Comparison of ENCODE assay signal across 1 cellular context in genomic region chr2:39515273-39515896, GRCh38.
A peak's percentile ranks its signal among the peaks of the same experiment; 100 is the strongest.
TF ChIP-seq lines count a peak whose summit lies in the region.

No MANE protein-coding gene starts in this region.

TF ChIP-seq in K562, 482 proteins besides CTCF, POLR2A, EP300 and RAD21 (continued from another document and continues in another):
- TF ChIP-seq AFF1 (IDR thresholded peaks at IDR 0.05; ENCODE audit: low read depth in 1 of 2, partially characterized antibody in 2 of 2) = no peak
- no peak for TF ChIP-seq ZNF584 (CRISPR knock-in tag; IDR thresholded peaks at IDR 0.05; ENCODE audit: low read depth)
- no peak for TF ChIP-seq SIN3B (IDR thresholded peaks at IDR 0.05; ENCODE audit: low read depth)
- TF ChIP-seq ZNF133 (CRISPR knock-in tag; IDR thresholded peaks at IDR 0.05) = no peak
- no peak for TF ChIP-seq PPARD (CRISPR knock-in tag; IDR thresholded peaks at IDR 0.05)
- no peak for TF ChIP-seq MXD1 (CRISPR knock-in tag; IDR thresholded peaks at IDR 0.05; ENCODE audit: borderline replicate concordance, poor library complexity, severe bottlenecking)
- no peak for TF ChIP-seq SREBF2 (CRISPR knock-in tag; IDR thresholded peaks at IDR 0.05)
- TF ChIP-seq ADNP (tag; IDR thresholded peaks at IDR 0.05) = no peak
- TF ChIP-seq CXXC5 (CRISPR knock-in tag; IDR thresholded peaks at IDR 0.05) = peak; percentile 49; the same call in 1 of the 2 replicates
- no peak for TF ChIP-seq ZNF23 (CRISPR knock-in tag; IDR thresholded peaks at IDR 0.05)
- no peak for TF ChIP-seq PTRF (tag; IDR thresholded peaks at IDR 0.05)
- no peak for TF ChIP-seq ZNF551 (CRISPR knock-in tag; IDR thresholded peaks at IDR 0.05)
- TF ChIP-seq ZNF436 (CRISPR knock-in tag; IDR thresholded peaks at IDR 0.05) = no peak
- no peak for TF ChIP-seq RHOXF2B (CRISPR knock-in tag; conservative IDR thresholded peaks at IDR 0.05)
- TF ChIP-seq ZNF766 (CRISPR knock-in tag; conservative IDR thresholded peaks at IDR 0.05) = 0 out of 2 replicates have a peak, but pooled peaks have one; percentile 30
- TF ChIP-seq TARDBP (IDR thresholded peaks at IDR 0.05) = no peak
- TF ChIP-seq ZC3H11A (IDR thresholded peaks at IDR 0.05; ENCODE audit: low read depth, low read length) = no peak
- TF ChIP-seq ZNF696 (CRISPR knock-in tag; conservative IDR thresholded peaks at IDR 0.05) = no peak
- TF ChIP-seq, protein P1, sequence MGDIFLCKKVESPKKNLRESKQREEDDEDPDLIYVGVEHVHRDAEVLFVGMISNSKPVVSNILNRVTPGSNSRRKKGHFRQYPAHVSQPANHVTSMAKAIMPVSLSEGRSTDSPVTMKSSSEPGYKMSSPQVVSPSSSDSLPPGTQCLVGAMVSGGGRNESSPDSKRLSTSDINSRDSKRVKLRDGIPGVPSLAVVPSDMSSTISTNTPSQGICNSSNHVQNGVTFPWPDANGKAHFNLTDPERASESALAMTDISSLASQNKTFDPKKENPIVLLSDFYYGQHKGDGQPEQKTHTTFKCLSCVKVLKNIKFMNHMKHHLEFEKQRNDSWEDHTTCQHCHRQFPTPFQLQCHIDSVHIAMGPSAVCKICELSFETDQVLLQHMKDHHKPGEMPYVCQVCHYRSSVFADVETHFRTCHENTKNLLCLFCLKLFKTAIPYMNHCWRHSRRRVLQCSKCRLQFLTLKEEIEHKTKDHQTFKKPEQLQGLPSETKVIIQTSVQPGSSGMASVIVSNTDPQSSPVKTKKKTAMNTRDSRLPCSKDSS (IDR thresholded peaks at IDR 0.05; ENCODE audit: low read depth, partially characterized antibody) = no peak
- TF ChIP-seq CEBPB (tag; IDR thresholded peaks at IDR 0.05) = no peak
- TF ChIP-seq HDAC6 (IDR thresholded peaks at IDR 0.05; ENCODE audit: low read depth, low read length) = no peak
- TF ChIP-seq, protein P2, sequence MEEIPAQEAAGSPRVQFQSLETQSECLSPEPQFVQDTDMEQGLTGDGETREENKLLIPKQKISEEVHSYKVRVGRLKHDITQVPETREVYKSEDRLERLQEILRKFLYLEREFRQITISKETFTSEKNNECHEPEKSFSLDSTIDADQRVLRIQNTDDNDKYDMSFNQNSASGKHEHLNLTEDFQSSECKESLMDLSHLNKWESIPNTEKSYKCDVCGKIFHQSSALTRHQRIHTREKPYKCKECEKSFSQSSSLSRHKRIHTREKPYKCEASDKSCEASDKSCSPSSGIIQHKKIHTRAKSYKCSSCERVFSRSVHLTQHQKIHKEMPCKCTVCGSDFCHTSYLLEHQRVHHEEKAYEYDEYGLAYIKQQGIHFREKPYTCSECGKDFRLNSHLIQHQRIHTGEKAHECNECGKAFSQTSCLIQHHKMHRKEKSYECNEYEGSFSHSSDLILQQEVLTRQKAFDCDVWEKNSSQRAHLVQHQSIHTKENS (CRISPR knock-in tag; IDR thresholded peaks at IDR 0.05) = no peak
- no peak for TF ChIP-seq ZNF253 (CRISPR knock-in tag; conservative IDR thresholded peaks at IDR 0.05)
- no peak for TF ChIP-seq NFYB (IDR thresholded peaks at IDR 0.05; ENCODE audit: extremely low read depth, insufficient read length)
- no peak for TF ChIP-seq STAT5B (CRISPR knock-in tag; IDR thresholded peaks at IDR 0.05)
- TF ChIP-seq, protein P3, sequence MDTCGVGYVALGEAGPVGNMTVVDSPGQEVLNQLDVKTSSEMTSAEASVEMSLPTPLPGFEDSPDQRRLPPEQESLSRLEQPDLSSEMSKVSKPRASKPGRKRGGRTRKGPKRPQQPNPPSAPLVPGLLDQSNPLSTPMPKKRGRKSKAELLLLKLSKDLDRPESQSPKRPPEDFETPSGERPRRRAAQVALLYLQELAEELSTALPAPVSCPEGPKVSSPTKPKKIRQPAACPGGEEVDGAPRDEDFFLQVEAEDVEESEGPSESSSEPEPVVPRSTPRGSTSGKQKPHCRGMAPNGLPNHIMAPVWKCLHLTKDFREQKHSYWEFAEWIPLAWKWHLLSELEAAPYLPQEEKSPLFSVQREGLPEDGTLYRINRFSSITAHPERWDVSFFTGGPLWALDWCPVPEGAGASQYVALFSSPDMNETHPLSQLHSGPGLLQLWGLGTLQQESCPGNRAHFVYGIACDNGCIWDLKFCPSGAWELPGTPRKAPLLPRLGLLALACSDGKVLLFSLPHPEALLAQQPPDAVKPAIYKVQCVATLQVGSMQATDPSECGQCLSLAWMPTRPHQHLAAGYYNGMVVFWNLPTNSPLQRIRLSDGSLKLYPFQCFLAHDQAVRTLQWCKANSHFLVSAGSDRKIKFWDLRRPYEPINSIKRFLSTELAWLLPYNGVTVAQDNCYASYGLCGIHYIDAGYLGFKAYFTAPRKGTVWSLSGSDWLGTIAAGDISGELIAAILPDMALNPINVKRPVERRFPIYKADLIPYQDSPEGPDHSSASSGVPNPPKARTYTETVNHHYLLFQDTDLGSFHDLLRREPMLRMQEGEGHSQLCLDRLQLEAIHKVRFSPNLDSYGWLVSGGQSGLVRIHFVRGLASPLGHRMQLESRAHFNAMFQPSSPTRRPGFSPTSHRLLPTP (IDR thresholded peaks at IDR 0.05; ENCODE audit: borderline replicate concordance, extremely low read depth, insufficient read length) = no peak
- TF ChIP-seq PHF20 (IDR thresholded peaks at IDR 0.05; ENCODE audit: partially characterized antibody) = no peak
- TF ChIP-seq ZBTB1 (CRISPR knock-in tag; IDR thresholded peaks at IDR 0.05; ENCODE audit: borderline replicate concordance, low read depth) = no peak
- TF ChIP-seq HNRNPK (IDR thresholded peaks at IDR 0.05; ENCODE audit: low read depth, low read length, poor library complexity, severe bottlenecking) = no peak
- TF ChIP-seq ERF (CRISPR knock-in tag; IDR thresholded peaks at IDR 0.05) = no peak
- TF ChIP-seq KLF13 (tag; IDR thresholded peaks at IDR 0.05; ENCODE audit: borderline replicate concordance, low read depth) = no peak
- TF ChIP-seq KLF1 (tag; IDR thresholded peaks at IDR 0.05) = no peak
- TF ChIP-seq SMAD3 (CRISPR knock-in tag; conservative IDR thresholded peaks at IDR 0.05) = no peak
- no peak for TF ChIP-seq OTX1 (CRISPR knock-in tag; IDR thresholded peaks at IDR 0.05)
- no peak for TF ChIP-seq CHD4 (IDR thresholded peaks at IDR 0.05; ENCODE audit: insufficient read depth, insufficient replicate concordance, low read depth, low read length, poor library complexity, severe bottlenecking)
- no peak for TF ChIP-seq TAF15 (IDR thresholded peaks at IDR 0.05; ENCODE audit: low read depth, low read length)
- TF ChIP-seq, protein P4, sequence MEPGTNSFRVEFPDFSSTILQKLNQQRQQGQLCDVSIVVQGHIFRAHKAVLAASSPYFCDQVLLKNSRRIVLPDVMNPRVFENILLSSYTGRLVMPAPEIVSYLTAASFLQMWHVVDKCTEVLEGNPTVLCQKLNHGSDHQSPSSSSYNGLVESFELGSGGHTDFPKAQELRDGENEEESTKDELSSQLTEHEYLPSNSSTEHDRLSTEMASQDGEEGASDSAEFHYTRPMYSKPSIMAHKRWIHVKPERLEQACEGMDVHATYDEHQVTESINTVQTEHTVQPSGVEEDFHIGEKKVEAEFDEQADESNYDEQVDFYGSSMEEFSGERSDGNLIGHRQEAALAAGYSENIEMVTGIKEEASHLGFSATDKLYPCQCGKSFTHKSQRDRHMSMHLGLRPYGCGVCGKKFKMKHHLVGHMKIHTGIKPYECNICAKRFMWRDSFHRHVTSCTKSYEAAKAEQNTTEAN (CRISPR knock-in tag; IDR thresholded peaks at IDR 0.05) = no peak
- no peak for TF ChIP-seq PHB2 (IDR thresholded peaks at IDR 0.05; ENCODE audit: low read depth)
- TF ChIP-seq NR2C1 (IDR thresholded peaks at IDR 0.05) = peak; percentile 53
- peak; percentile 55 for TF ChIP-seq NR2C1 (tag; IDR thresholded peaks at IDR 0.05)
- TF ChIP-seq DIDO1 (tag; IDR thresholded peaks at IDR 0.05; ENCODE audit: low read depth) = no peak
- no peak for TF ChIP-seq FIP1L1 (IDR thresholded peaks at IDR 0.05; ENCODE audit: low read depth, low read length, poor library complexity, severe bottlenecking)
- no peak for TF ChIP-seq DMBX1 (CRISPR knock-in tag; IDR thresholded peaks at IDR 0.05; ENCODE audit: borderline replicate concordance)
- no peak for TF ChIP-seq ZNF511 (CRISPR knock-in tag; IDR thresholded peaks at IDR 0.05)
- TF ChIP-seq PYGO2 (tag; IDR thresholded peaks at IDR 0.05) = no peak
- peak; percentile 6; the same call in 1 of the 2 replicates for TF ChIP-seq JUND (IDR thresholded peaks at IDR 0.05; ENCODE audit: borderline replicate concordance, low read depth, low read length)
- TF ChIP-seq JUND (tag; IDR thresholded peaks at IDR 0.05; ENCODE audit: borderline replicate concordance, low read depth, low read length) = no peak; the same call in 2 of the 3 replicates
- no peak for TF ChIP-seq EZH2 (IDR thresholded peaks at IDR 0.05; ENCODE audit: borderline replicate concordance, low read depth, low read length)
- TF ChIP-seq ATF7 (IDR thresholded peaks at IDR 0.05) = no peak
- TF ChIP-seq CBX2 (IDR thresholded peaks at IDR 0.05; ENCODE audit: insufficient read depth, low read length, poor library complexity, severe bottlenecking) = no peak
- TF ChIP-seq, protein P5, sequence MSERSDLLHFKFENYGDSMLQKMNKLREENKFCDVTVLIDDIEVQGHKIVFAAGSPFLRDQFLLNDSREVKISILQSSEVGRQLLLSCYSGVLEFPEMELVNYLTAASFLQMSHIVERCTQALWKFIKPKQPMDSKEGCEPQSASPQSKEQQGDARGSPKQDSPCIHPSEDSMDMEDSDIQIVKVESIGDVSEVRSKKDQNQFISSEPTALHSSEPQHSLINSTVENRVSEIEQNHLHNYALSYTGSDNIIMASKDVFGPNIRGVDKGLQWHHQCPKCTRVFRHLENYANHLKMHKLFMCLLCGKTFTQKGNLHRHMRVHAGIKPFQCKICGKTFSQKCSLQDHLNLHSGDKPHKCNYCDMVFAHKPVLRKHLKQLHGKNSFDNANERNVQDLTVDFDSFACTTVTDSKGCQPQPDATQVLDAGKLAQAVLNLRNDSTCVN (CRISPR knock-in tag; IDR thresholded peaks at IDR 0.05) = no peak
- no peak for TF ChIP-seq MCM5 (IDR thresholded peaks at IDR 0.05; ENCODE audit: low read depth)
- TF ChIP-seq TCF15 (CRISPR knock-in tag; IDR thresholded peaks at IDR 0.05) = no peak
- no peak for TF ChIP-seq CCNT2 (IDR thresholded peaks at IDR 0.05; ENCODE audit: borderline replicate concordance, extremely low read depth, insufficient read length, low read depth, low read length)
- TF ChIP-seq ZNF57 (CRISPR knock-in tag; IDR thresholded peaks at IDR 0.05) = no peak
- no peak for TF ChIP-seq SAFB (IDR thresholded peaks at IDR 0.05; ENCODE audit: borderline replicate concordance, low read depth, low read length)
- TF ChIP-seq ZNF274 (IDR thresholded peaks at IDR 0.05; ENCODE audit: borderline replicate concordance, low read depth, low read length) = no peak
- no peak for TF ChIP-seq HNRNPH1 (optimal IDR thresholded peaks at IDR 0.05; ENCODE audit: low read depth, low read length)
- no peak for TF ChIP-seq EP400 (IDR thresholded peaks at IDR 0.05)
- no peak for TF ChIP-seq HNRNPLL (IDR thresholded peaks at IDR 0.05; ENCODE audit: low read depth, low read length, poor library complexity, severe bottlenecking)
- no peak for TF ChIP-seq ZNF224 (CRISPR knock-in tag; IDR thresholded peaks at IDR 0.05)
- TF ChIP-seq, protein P6, sequence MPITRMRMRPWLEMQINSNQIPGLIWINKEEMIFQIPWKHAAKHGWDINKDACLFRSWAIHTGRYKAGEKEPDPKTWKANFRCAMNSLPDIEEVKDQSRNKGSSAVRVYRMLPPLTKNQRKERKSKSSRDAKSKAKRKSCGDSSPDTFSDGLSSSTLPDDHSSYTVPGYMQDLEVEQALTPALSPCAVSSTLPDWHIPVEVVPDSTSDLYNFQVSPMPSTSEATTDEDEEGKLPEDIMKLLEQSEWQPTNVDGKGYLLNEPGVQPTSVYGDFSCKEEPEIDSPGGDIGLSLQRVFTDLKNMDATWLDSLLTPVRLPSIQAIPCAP (CRISPR knock-in tag; IDR thresholded peaks at IDR 0.05; ENCODE audit: borderline replicate concordance) = no peak
- TF ChIP-seq TCF7 (IDR thresholded peaks at IDR 0.05; ENCODE audit: borderline replicate concordance) = no peak
- no peak for TF ChIP-seq FOS (IDR thresholded peaks at IDR 0.05; ENCODE audit: extremely low read depth, insufficient read length)
